ENCODE assay signal across 11 cellular contexts in genomic region chr3:46361408-46362283, GRCh38. TPM values are rescaled to one million over a fixed set of nuclear protein-coding genes. Genes with fewer than 3 reads are reported as not detected.
A peak's percentile ranks its signal among the peaks of the same experiment; 100 is the strongest.
DNase-seq lines count a peak whose midpoint lies in the region; ATAC-seq, FAIRE-seq and TF ChIP-seq lines count a peak whose summit lies in the region.
"Had no signal": no experiment of that assay in that cellular context is flagged by ENCODE, and none has a peak within 500 bp of the region (broad histone marks: within the 10 kb centered on the region; RNA-seq: fewer than 3 reads in every experiment).

No MANE protein-coding gene starts in this region.

- CTCF ChIA-PET in K562 (lab: Yijun Ruan, JAX; ENCODE audit: low intra/inter-chr PET ratio), result no interaction called here
- CTCF ChIA-PET in OCI-LY7 (lab: Charles Lee; ENCODE audit: unreplicated experiment), result no interaction called here

- BruUV-seq in K562 (replicated peaks; lab: Mats Ljungman, UMichigan) (no TSS peak), OCI-LY7 (replicated peaks; lab: Mats Ljungman, UMichigan) (no TSS peak)

- peak; percentile 22 for DNase-seq in Daoy (ENCODE audit: low read depth)
- DNase-seq in MM.1S, result no peak
- no peak for DNase-seq in K562 (ENCODE audit: extremely low read depth in 1 of 4, low spot score in 3 of 4)
- DNase-seq in OCI-LY7 (ENCODE audit: low spot score), result no peak
- no peak for DNase-seq in mesendoderm
- no peak for DNase-seq in NCI-H2171 (lab: John Stamatoyannopoulos, UW)
- no peak for DNase-seq in GM19240 (ENCODE audit: insufficient read length, low spot score)
- DNase-seq: esophagus squamous epithelium, midbrain, NCI-H1694 treated with DMSO at 0.1 percent for 48 hours had no signal

- in situ Hi-C loops in K562 (cut with MboI), result no loop called here

- no peak for TF ChIP-seq POLR2A in K562 (conservative IDR thresholded peaks at IDR 0.05)

- peak; percentile 83 for ATAC-seq in K562

- no peak overlapping the region for H3K23ac ChIP-seq in mesendoderm (ENCODE audit: low read length)

- H2AFZ ChIP-seq in MM.1S (ENCODE audit: low read length) (peak overlapping the region; percentile 28; the same call in 1 of the 2 replicates), K562 (ENCODE audit: low read depth, low read length) (no peak overlapping the region), OCI-LY7 (ENCODE audit: low read length) (no peak overlapping the region)

- H3K4me1 ChIP-seq in MM.1S (ENCODE audit: low read length), result peaks cover 23% of the 10 kb centered on the region
- H3K4me1 ChIP-seq in K562 (replicated peaks in 1 of 2; ENCODE audit: control insufficient read depth in 2 of 2, insufficient read depth in 2 of 2, low read length in 2 of 2), result no peaks in the 10 kb centered on the region
- peaks cover 20 to 31% of the 10 kb centered on the region in 2 experiments for H3K4me1 ChIP-seq in neutrophil (ENCODE audit: control insufficient read depth in 1 of 2, insufficient read depth in 1 of 2, low read depth in 1 of 2, low read length in 1 of 2)
- no peaks in the 10 kb centered on the region for H3K4me1 ChIP-seq in OCI-LY7 (ENCODE audit: insufficient read depth, low read length, poor library complexity, severe bottlenecking)
- H3K4me1 ChIP-seq in mesendoderm (ENCODE audit: control insufficient read depth, low read depth, low read length), result peaks cover 9% of the 10 kb centered on the region

- H3K4me3 ChIP-seq in MM.1S (ENCODE audit: low read length) (no peak overlapping the region), K562 (no peak overlapping the region), neutrophil (ENCODE audit: low read depth in 1 of 2, low read length in 1 of 2) (peak overlapping the region in 1 of 2 experiments; percentile 16), OCI-LY7 (ENCODE audit: low read depth, low read length, poor library complexity, severe bottlenecking) (no peak overlapping the region), mesendoderm (ENCODE audit: low read length) (no peak overlapping the region)
- H3K4me3 ChIP-seq: esophagus squamous epithelium had no signal

- H3K18ac ChIP-seq in mesendoderm (ENCODE audit: low read length), result no peak overlapping the region

- no peaks in the 10 kb centered on the region for H3K9me1 ChIP-seq in K562 (ENCODE audit: control insufficient read depth, insufficient read depth, low read length)

- H2BK15ac ChIP-seq in mesendoderm (replicated peaks; ENCODE audit: low read depth), result no peak overlapping the region

- intact Hi-C loops in K562 (cut with micrococcal nuclease) (no loop called here), OCI-LY7 (cut with micrococcal nuclease; ENCODE audit: unreplicated experiment) (no loop called here)

- H4K8ac ChIP-seq in mesendoderm (ENCODE audit: low read depth, low read length), result no peak overlapping the region

- no peak for TF ChIP-seq EP300 in K562 (IDR thresholded peaks at IDR 0.05; ENCODE audit: low read length)

- H3K9me3 ChIP-seq in MM.1S (replicated peaks; ENCODE audit: insufficient read depth, low read length) (no peaks in the 10 kb centered on the region), K562 (replicated peaks; ENCODE audit: control insufficient read depth, insufficient read depth, low read depth, low read length) (no peaks in the 10 kb centered on the region), neutrophil (no peaks in the 10 kb centered on the region), OCI-LY7 (ENCODE audit: low read length) (no peaks in the 10 kb centered on the region)
- H3K9me3 ChIP-seq: esophagus squamous epithelium had no signal

- no peak overlapping the region for H2BK120ac ChIP-seq in mesendoderm (ENCODE audit: low read depth, low read length)

- WGBS in K562 (ENCODE audit: insufficient coverage, low coverage, missing lambda C conversion rate), result 1% methylated on average over 8 of the region's 8 CpGs
- WGBS in mesendoderm (ENCODE audit: extremely low coverage, insufficient coverage, low lambda C conversion rate), result no CpG with 5 or more reads among the region's 8 CpGs

- H3K9ac ChIP-seq in MM.1S (ENCODE audit: low read length) (no peak overlapping the region), K562 (ENCODE audit: insufficient read depth in 1 of 2, low read depth in 2 of 2, low read length in 2 of 2) (no peak overlapping the region), mesendoderm (ENCODE audit: low read length) (no peak overlapping the region)

- no peaks in the 10 kb centered on the region for H3K79me1 ChIP-seq in mesendoderm (ENCODE audit: low read length)

- H3K36me3 ChIP-seq in MM.1S (replicated peaks; ENCODE audit: insufficient read depth, low read length) (no peaks in the 10 kb centered on the region), K562 (ENCODE audit: control insufficient read depth, insufficient read depth, low read length) (no peaks in the 10 kb centered on the region), neutrophil (no peaks in the 10 kb centered on the region), OCI-LY7 (ENCODE audit: insufficient read depth, low read length) (no peaks in the 10 kb centered on the region), mesendoderm (ENCODE audit: control insufficient read depth, insufficient read depth, low read length) (no peaks in the 10 kb centered on the region)
- H3K36me3 ChIP-seq: esophagus squamous epithelium had no signal

- no peak overlapping the region for H4K5ac ChIP-seq in mesendoderm (ENCODE audit: low read length)

- H3K27me3 ChIP-seq in MM.1S (replicated peaks; ENCODE audit: insufficient read depth, low read length) (no peaks in the 10 kb centered on the region), K562 (ENCODE audit: control insufficient read depth in 2 of 2, insufficient read depth in 2 of 2, low read length in 2 of 2) (peaks cover 21 to 52% of the 10 kb centered on the region in 2 experiments), neutrophil (no peaks in the 10 kb centered on the region), mesendoderm (ENCODE audit: insufficient read depth, low read length, poor library complexity) (no peaks in the 10 kb centered on the region)

- FAIRE-seq in K562 (lab: Jason Lieb, UNC), result no peak

- POLR2A ChIA-PET in K562 (lab: Yijun Ruan, JAX), result interaction anchor here (0.5 to 0.7 kb wide), 2 partner anchors 10 to 1209 kb away, joined by 3 read pairs; no protein-coding TSS in a partner anchor
- POLR2A ChIA-PET in OCI-LY7 (lab: Charles Lee), result no interaction called here

- TF ChIP-seq CTCF in MM.1S (IDR thresholded peaks at IDR 0.05; ENCODE audit: low read length) (no peak), K562 (IDR thresholded peaks at IDR 0.05 in 2 of 3, conservative IDR thresholded peaks at IDR 0.05 in 1 of 3; ENCODE audit: insufficient read depth in 2 of 3, low read depth in 1 of 3, low read length in 3 of 3) (no peak), neutrophil (IDR thresholded peaks at IDR 0.05) (no peak), OCI-LY7 (conservative IDR thresholded peaks at IDR 0.05; ENCODE audit: low read length) (no peak)

- no peak overlapping the region for H3K4ac ChIP-seq in mesendoderm (ENCODE audit: low read depth, low read length)

- no peak overlapping the region for H3K4me2 ChIP-seq in MM.1S (ENCODE audit: low read depth, low read length)
- no peak overlapping the region for H3K4me2 ChIP-seq in K562 (ENCODE audit: insufficient read depth, low read length)
- H3K4me2 ChIP-seq in OCI-LY7 (ENCODE audit: low read length), result no peak overlapping the region
- H3K4me2 ChIP-seq in mesendoderm (ENCODE audit: low read length), result no peak overlapping the region

- H2AK5ac ChIP-seq in mesendoderm (ENCODE audit: low read length), result no peak overlapping the region

- H4K20me1 ChIP-seq in MM.1S (ENCODE audit: insufficient read depth, low read length), result no peaks in the 10 kb centered on the region
- H4K20me1 ChIP-seq in K562 (replicated peaks; ENCODE audit: control insufficient read depth, insufficient read depth, low read length), result no peaks in the 10 kb centered on the region
- no peaks in the 10 kb centered on the region for H4K20me1 ChIP-seq in OCI-LY7 (ENCODE audit: insufficient read depth, low read length)

- H3K79me2 ChIP-seq in MM.1S (ENCODE audit: low read length) (no peaks in the 10 kb centered on the region), K562 (ENCODE audit: control insufficient read depth, insufficient read depth, low read length) (no peaks in the 10 kb centered on the region), OCI-LY7 (ENCODE audit: insufficient read depth, low read depth, low read length) (no peaks in the 10 kb centered on the region), mesendoderm (ENCODE audit: control insufficient read depth, insufficient read depth, low read length) (no peaks in the 10 kb centered on the region)

- TF ChIP-seq RAD21 in K562 (CRISPR knock-in tag; conservative IDR thresholded peaks at IDR 0.05 in 1 of 2, IDR thresholded peaks at IDR 0.05 in 1 of 2), result no peak

- H3F3A ChIP-seq in MM.1S (ENCODE audit: insufficient read depth, low read length), result no peaks in the 10 kb centered on the region

- no peak overlapping the region for H3K56ac ChIP-seq in mesendoderm (ENCODE audit: low read length)

- H2BK5ac ChIP-seq in mesendoderm (ENCODE audit: low read length), result no peak overlapping the region

- H3K27ac ChIP-seq in MM.1S (ENCODE audit: low read length), result no peak overlapping the region; the same call in 1 of the 2 replicates
- H3K27ac ChIP-seq in K562 (ENCODE audit: extremely low read depth, low read depth, low read length), result no peak overlapping the region
- H3K27ac ChIP-seq in neutrophil, result peak overlapping the region; percentile 67
- H3K27ac ChIP-seq in OCI-LY7 (ENCODE audit: low read depth, low read length, poor library complexity, severe bottlenecking), result no peak overlapping the region
- H3K27ac ChIP-seq in mesendoderm (ENCODE audit: low read depth, low read length), result no peak overlapping the region

- H3K9me2 ChIP-seq in MM.1S (replicated peaks; ENCODE audit: insufficient read depth, low read length), result no peaks in the 10 kb centered on the region
- no peaks in the 10 kb centered on the region for H3K9me2 ChIP-seq in OCI-LY7 (ENCODE audit: insufficient read depth, low read length)

RNA-seq across cellular contexts. Expression of gene CCR2, which starts 7.7 kb away (rescaled TPM):
- not detected in 2 replicates for total RNA-seq in Daoy (2014; rRNA removed; shearing (Covaris generic))
- total RNA-seq in K562 (2011; cell fraction: chromatin; rRNA removed; ENCODE audit: low replicate concordance), result not detected in 2 replicates
- total RNA-seq in K562 (2011; cell fraction: nucleolus; rRNA removed), result not detected in 2 replicates
- not detected in 2 replicates for total RNA-seq in K562 (2011; cell fraction: nucleoplasm; rRNA removed)
- total RNA-seq in K562 (2014; rRNA removed), result not detected in 2 replicates
- total RNA-seq in K562 (2014; rRNA removed; fragmentation: Illumina TruSeq; extraction: Trizol), result not detected in 2 replicates
- total RNA-seq in K562 (2015; rRNA removed; fragmentation: Illumina TruSeq; extraction: Trizol), result not detected in 2 replicates
- total RNA-seq in K562 (2021), result not detected in 2 replicates
- polyA plus RNA-seq in K562 (2011; rRNA removed), result not detected in 2 replicates
- polyA plus RNA-seq in K562 (2011; cell fraction: cytosol; rRNA removed), result not detected in 2 replicates
- not detected in 2 replicates for polyA plus RNA-seq in K562 (2011; cell fraction: nucleus; rRNA removed)
- polyA plus RNA-seq in K562 (2012), result not detected in 2 replicates
- not detected in 2 replicates for polyA plus RNA-seq in K562 (2014; fragmentation: Illumina TruSeq; extraction: Trizol)
- not detected for polyA plus RNA-seq in K562 (2014; fragmentation: Nextera tagmentation; extraction: Ambion mirVana)
- not detected in 2 replicates for polyA plus RNA-seq in K562 (2014; rRNA removed)
- not detected in 2 replicates for polyA minus RNA-seq in K562 (2011; rRNA and poly(A)+ RNA removed)
- not detected in 2 replicates for polyA minus RNA-seq in K562 (2011; cell fraction: cytosol; rRNA and poly(A)+ RNA removed)
- polyA minus RNA-seq in K562 (2011; cell fraction: nucleus; rRNA and poly(A)+ RNA removed), result not detected in 2 replicates
- not detected in 2 replicates for total RNA-seq in OCI-LY7 (2014; rRNA removed; shearing (Covaris generic))
- total RNA-seq in OCI-LY7 (2022), result not detected in 2 replicates
- polyA plus RNA-seq in mesendoderm (2013, experiment 1 of 2), result not detected
- not detected for polyA plus RNA-seq in mesendoderm (2013, experiment 2 of 2)

RNA-seq across cellular contexts. Expression of gene CCR5, which starts 9.1 kb away (rescaled TPM):
- not detected in 2 replicates for total RNA-seq in Daoy (2014; rRNA removed; shearing (Covaris generic))
- total RNA-seq in K562 (2011; cell fraction: chromatin; rRNA removed; ENCODE audit: low replicate concordance), result not detected in 2 replicates
- total RNA-seq in K562 (2011; cell fraction: nucleolus; rRNA removed), result not detected in 2 replicates
- total RNA-seq in K562 (2011; cell fraction: nucleoplasm; rRNA removed), result not detected in 2 replicates
- total RNA-seq in K562 (2014; rRNA removed), result not detected in 2 replicates
- total RNA-seq in K562 (2014; rRNA removed; fragmentation: Illumina TruSeq; extraction: Trizol), result not detected in 2 replicates
- not detected in 2 replicates for total RNA-seq in K562 (2015; rRNA removed; fragmentation: Illumina TruSeq; extraction: Trizol)
- total RNA-seq in K562 (2021), result not detected in 2 replicates
- not detected in 2 replicates for polyA plus RNA-seq in K562 (2011; rRNA removed)
- not detected in 2 replicates for polyA plus RNA-seq in K562 (2011; cell fraction: cytosol; rRNA removed)
- not detected in 2 replicates for polyA plus RNA-seq in K562 (2011; cell fraction: nucleus; rRNA removed)
- not detected in 2 replicates for polyA plus RNA-seq in K562 (2012)
- not detected in 2 replicates for polyA plus RNA-seq in K562 (2014; fragmentation: Illumina TruSeq; extraction: Trizol)
- not detected for polyA plus RNA-seq in K562 (2014; fragmentation: Nextera tagmentation; extraction: Ambion mirVana)
- not detected in 2 replicates for polyA plus RNA-seq in K562 (2014; rRNA removed)
- polyA minus RNA-seq in K562 (2011; rRNA and poly(A)+ RNA removed), result not detected in 2 replicates
- polyA minus RNA-seq in K562 (2011; cell fraction: cytosol; rRNA and poly(A)+ RNA removed), result not detected in 2 replicates
- not detected in 2 replicates for polyA minus RNA-seq in K562 (2011; cell fraction: nucleus; rRNA and poly(A)+ RNA removed)
- total RNA-seq in OCI-LY7 (2014; rRNA removed; shearing (Covaris generic)), result not detected in 2 replicates
- not detected in 2 replicates for total RNA-seq in OCI-LY7 (2022)
- not detected for polyA plus RNA-seq in mesendoderm (2013, experiment 1 of 2)
- not detected for polyA plus RNA-seq in mesendoderm (2013, experiment 2 of 2)

RNA-seq across cellular contexts. Expression of gene CCRL2, which starts 45.4 kb away (rescaled TPM):
- 0.29 TPM in 1 of 2 replicates, not detected in the other for total RNA-seq in Daoy (2014; rRNA removed; shearing (Covaris generic))
- 7.7 and 14.6 TPM in 2 replicates for total RNA-seq in K562 (2011; cell fraction: chromatin; rRNA removed; ENCODE audit: low replicate concordance)
- 9.2 and 13.7 TPM in 2 replicates for total RNA-seq in K562 (2011; cell fraction: nucleolus; rRNA removed)
- 12.1 and 14.7 TPM in 2 replicates for total RNA-seq in K562 (2011; cell fraction: nucleoplasm; rRNA removed)
- total RNA-seq in K562 (2014; rRNA removed) (3.6 and 4.1 TPM in 2 replicates), K562 (2014; rRNA removed; fragmentation: Illumina TruSeq; extraction: Trizol) (3.4 and 4.5 TPM in 2 replicates), K562 (2015; rRNA removed; fragmentation: Illumina TruSeq; extraction: Trizol) (3.1 and 4.0 TPM in 2 replicates), K562 (2021) (3.3 and 3.5 TPM in 2 replicates), OCI-LY7 (2022) (2.2 and 2.4 TPM in 2 replicates)
- polyA plus RNA-seq in K562 (2011; rRNA removed) (4.2 and 5.4 TPM in 2 replicates), K562 (2014; fragmentation: Illumina TruSeq; extraction: Trizol) (3.2 and 3.4 TPM in 2 replicates), K562 (2014; fragmentation: Nextera tagmentation; extraction: Ambion mirVana) (1 to 10 TPM; 4.3 to 5.7 TPM), K562 (2014; rRNA removed) (2.2 and 3.5 TPM in 2 replicates)
- polyA plus RNA-seq in K562 (2011; cell fraction: cytosol; rRNA removed), result 3.2 and 4.8 TPM in 2 replicates
- 5.8 and 6.6 TPM in 2 replicates for polyA plus RNA-seq in K562 (2011; cell fraction: nucleus; rRNA removed)
- polyA plus RNA-seq in K562 (2012), result 4.8 and 12.0 TPM in 2 replicates
- polyA minus RNA-seq in K562 (2011; rRNA and poly(A)+ RNA removed), result 5.5 and 6.4 TPM in 2 replicates
- 3.1 TPM in 1 of 2 replicates, not detected in the other for polyA minus RNA-seq in K562 (2011; cell fraction: cytosol; rRNA and poly(A)+ RNA removed)
- polyA minus RNA-seq in K562 (2011; cell fraction: nucleus; rRNA and poly(A)+ RNA removed), result 11.4 and 11.7 TPM in 2 replicates
- 0.41 and 0.88 TPM in 2 replicates for total RNA-seq in OCI-LY7 (2014; rRNA removed; shearing (Covaris generic))
- 0.04 TPM for polyA plus RNA-seq in mesendoderm (2013, experiment 1 of 2)
- polyA plus RNA-seq in mesendoderm (2013, experiment 2 of 2), result not detected
